ENCODE assay signal across 8 cellular contexts in the genomic region with DNA sequence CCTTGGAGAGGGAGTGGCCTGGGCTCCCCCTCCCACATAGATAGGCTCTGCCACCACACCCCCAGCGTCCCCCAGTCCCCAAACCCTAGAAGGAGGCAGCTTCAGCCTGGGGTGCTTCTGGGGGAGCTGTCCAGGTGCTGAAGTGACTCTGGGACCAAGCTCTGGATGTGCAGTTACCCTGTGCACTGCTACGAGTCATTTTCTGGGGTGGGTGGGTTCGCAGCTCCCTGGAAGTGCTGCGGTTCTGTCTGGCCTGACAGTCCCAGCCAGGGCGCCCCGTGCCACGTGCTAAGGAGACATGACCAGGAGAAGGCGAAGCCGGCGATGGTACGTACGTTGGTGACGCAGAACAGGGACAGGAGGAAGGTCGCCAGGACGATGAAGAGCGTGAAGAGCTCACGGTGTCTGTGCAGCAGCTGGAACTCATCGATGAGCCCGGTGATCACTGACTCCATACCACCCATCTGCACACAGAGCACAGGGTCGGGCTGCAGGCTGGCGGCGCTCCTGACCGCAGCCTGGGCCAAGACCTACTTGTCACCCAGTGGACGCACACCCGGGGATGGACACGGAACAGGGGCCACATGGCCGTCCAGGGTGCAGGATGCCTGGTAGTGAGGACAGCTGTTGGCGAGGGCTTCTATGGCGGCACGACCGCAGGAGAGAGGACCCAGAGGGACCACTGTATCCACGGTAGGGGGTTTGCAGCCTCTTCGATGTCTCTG. TPM values are rescaled to one million over a fixed set of nuclear protein-coding genes. Genes with fewer than 3 reads are reported as not detected.
DNase-seq lines count a peak whose midpoint lies in the region; ATAC-seq and TF ChIP-seq lines count a peak whose summit lies in the region.
"Had no signal": no experiment of that assay in that cellular context is flagged by ENCODE, and none has a peak within 500 bp of the region (broad histone marks: within the 10 kb centered on the region; RNA-seq: fewer than 3 reads in every experiment).

No MANE protein-coding gene starts in this region.

- H3K9ac ChIP-seq in mammary epithelial cell (ENCODE audit: insufficient read depth, low read length) = no peak overlapping the region

- no peaks in the 10 kb centered on the region for H3K9me3 Mint-ChIP-seq in nephron progenitor cell

- no peaks in the 10 kb centered on the region for H3K79me2 ChIP-seq in mammary epithelial cell (ENCODE audit: insufficient read depth, low read length)

- no peaks in the 10 kb centered on the region for H3K36me3 Mint-ChIP-seq in nephron progenitor cell (ENCODE audit: low read depth)

- no peak overlapping the region for H3K4me3 ChIP-seq in mammary epithelial cell (replicated peaks in 1 of 3; ENCODE audit: insufficient read depth in 1 of 3, low read depth in 2 of 3, low read length in 3 of 3)

- H3K27ac ChIP-seq in mammary epithelial cell (ENCODE audit: insufficient read depth, low read depth, low read length) = no peak overlapping the region

- H3K4me1 ChIP-seq in mammary epithelial cell (ENCODE audit: insufficient read depth, low read length) = no peaks in the 10 kb centered on the region

- dilution Hi-C loops in mammary epithelial cell (cut with HindIII; ENCODE audit: low sequenced_read_pairs) = loop anchor here (5.0 kb wide), 2 partner anchors 47 to 92 kb away; no protein-coding TSS in a partner anchor

- peaks cover 52% of the 10 kb centered on the region for H3K27me3 Mint-ChIP-seq in nephron progenitor cell (ENCODE audit: low read depth, poor library complexity)

- no peak overlapping the region for H3K27ac Mint-ChIP-seq in nephron progenitor cell

- WGBS in mammary epithelial cell (ENCODE audit: low coverage, missing lambda C conversion rate) = 72% methylated on average over 32 of the region's 33 CpGs

- H3K36me3 ChIP-seq in mammary epithelial cell (ENCODE audit: insufficient read depth, low read length) = no peaks in the 10 kb centered on the region

- H3K9me3 ChIP-seq in mammary epithelial cell (replicated peaks; ENCODE audit: insufficient read depth, low read length) = peaks cover 8% of the 10 kb centered on the region

- CTCF ChIA-PET in mammary epithelial cell (lab: Charles Lee; ENCODE audit: low non-redundant PET) = no interaction called here

- no peak overlapping the region for H3K4me2 ChIP-seq in mammary epithelial cell (ENCODE audit: insufficient read depth, low read depth, low read length)

- in situ Hi-C loops in GM13977 (cut with MboI; ENCODE audit: low pct_unique_long_range_greater_than_20kb, low sequenced_read_pairs, unreplicated experiment) (no loop called here), mammary epithelial cell (cut with MboI; ENCODE audit: low sequenced_read_pairs in 2 of 2) (no loop called here)

- H3K4me3 Mint-ChIP-seq in nephron progenitor cell = no peak overlapping the region

- H3K4me1 Mint-ChIP-seq in nephron progenitor cell = peaks cover 5% of the 10 kb centered on the region

- TF ChIP-seq CTCF in GM13977 (IDR thresholded peaks at IDR 0.05; ENCODE audit: extremely low read depth, insufficient read depth, missing control alignments) = no peak
- TF ChIP-seq CTCF in mammary epithelial cell (conservative IDR thresholded peaks at IDR 0.05 in 1 of 2, IDR thresholded peaks at IDR 0.05 in 1 of 2; ENCODE audit: extremely low read depth in 1 of 2, insufficient read depth in 1 of 2, low read depth in 1 of 2, low read length in 2 of 2) = no peak
- no peak for TF ChIP-seq CTCF in nephron progenitor cell (IDR thresholded peaks at IDR 0.05)

- H3K27me3 ChIP-seq in mammary epithelial cell (ENCODE audit: insufficient read depth, low read length) = no peaks in the 10 kb centered on the region

- no peak for ATAC-seq in GM21723 (IDR thresholded peaks at IDR 0.05; ENCODE audit: unreplicated experiment)

- BruUV-seq in mammary epithelial cell (replicated peaks; lab: Mats Ljungman, UMichigan) = no TSS peak

- DNase-seq in GM13977 (ENCODE audit: low spot score) = peak; percentile 62
- DNase-seq in MV-4-11 (lab: John Stamatoyannopoulos, UW) = peak; percentile 29
- peak; percentile 6 for DNase-seq in mammary epithelial cell
- peak; percentile 83 for DNase-seq in nephron progenitor cell
- no peak for DNase-seq in kidney tubule cell (ENCODE audit: low spot score)
- DNase-seq in NCI-H1930 (lab: John Stamatoyannopoulos, UW) = no peak

- no peaks in the 10 kb centered on the region for H4K20me1 ChIP-seq in mammary epithelial cell (ENCODE audit: insufficient read depth, low read length)

- no peak overlapping the region for H2AFZ ChIP-seq in mammary epithelial cell (ENCODE audit: low read depth, low read length)

- intact Hi-C loops in mammary epithelial cell (cut with micrococcal nuclease) = no loop called here

RNA-seq across cellular contexts. Expression of a gene that starts 35.7 kb away (rescaled TPM):
- not detected for total RNA-seq in mammary epithelial cell
- polyA plus RNA-seq in mammary epithelial cell = not detected
- polyA minus RNA-seq in mammary epithelial cell = not detected
- total RNA-seq: pulmonary artery endothelial cell had no signal

Comparison
In these comparisons a context has a peak if more than half of its experiments do, and no peak if none do; other contexts are left out.
1. DNase-seq: peak in GM13977 (single experiment), MV-4-11 (single experiment), mammary epithelial cell (single experiment) and nephron progenitor cell (single experiment); none in kidney tubule cell (single experiment) and NCI-H1930 (0 of 2).